12 cellular contexts compared by ENCODE assay signal in genomic region chr6:53263915-53264314, GRCh38.
DNase-seq lines count a peak whose midpoint lies in the region; ATAC-seq and TF ChIP-seq lines count a peak whose summit lies in the region.
"Had no signal": no experiment of that assay in that cellular context is flagged by ENCODE, and none has a peak within 500 bp of the region (broad histone marks: within the 10 kb centered on the region; RNA-seq: fewer than 3 reads in every experiment).

No MANE protein-coding gene starts in this region.

- H3K9me3 ChIP-seq in lower lobe of right lung, result no peaks in the 10 kb centered on the region
- no peaks in the 10 kb centered on the region for H3K9me3 ChIP-seq in BE2C
- H3K9me3 ChIP-seq: heart left ventricle had no signal

- peaks cover 80% of the 10 kb centered on the region for H3K36me3 Mint-ChIP-seq in stimulated activated naive CD8-positive, alpha-beta T cell treated with anti-CD3 and anti-CD28 coated beads, Interleukin-15, Interleukin-2, amounts not matched to agents 100 ng/mL and 50 ng/mL, for 24 hours (ENCODE audit: low read depth)

- TF ChIP-seq CTCF in astrocyte of the spinal cord (IDR thresholded peaks at IDR 0.05; ENCODE audit: low read depth, low read length) (no peak), lower lobe of right lung (IDR thresholded peaks at IDR 0.05) (no peak), BE2C (IDR thresholded peaks at IDR 0.05; ENCODE audit: low read depth, low read length) (no peak)

- H3K9me3 Mint-ChIP-seq in stimulated activated naive CD8-positive, alpha-beta T cell treated with anti-CD3 and anti-CD28 coated beads, Interleukin-15, Interleukin-2, amounts not matched to agents 100 ng/mL and 50 ng/mL, for 24 hours, result peaks cover 3% of the 10 kb centered on the region
- H3K9me3 Mint-ChIP-seq in stimulated activated naive CD8-positive, alpha-beta T cell treated with anti-CD3 and anti-CD28 coated beads, Interleukin-15, amount 100 ng/mL, for 72 hours, result no peaks in the 10 kb centered on the region

- no peaks in the 10 kb centered on the region for H3K4me1 ChIP-seq in lower lobe of right lung
- H3K4me1 ChIP-seq in BE2C, result no peaks in the 10 kb centered on the region

- no peak for DNase-seq in stimulated activated naive CD8-positive, alpha-beta T cell treated with anti-CD3 and anti-CD28 coated beads, Interleukin-15, amount 100 ng/mL, for 72 hours
- peak; percentile 24 for DNase-seq in astrocyte of the spinal cord (ENCODE audit: low read depth, low spot score)
- no peak for DNase-seq in lower lobe of right lung
- no peak for DNase-seq in BE2C
- no peak for DNase-seq in H4 (ENCODE audit: low spot score)
- DNase-seq: heart left ventricle; NCI-H1436; NCI-H82; stimulated activated CD8-positive, alpha-beta memory T cell treated with anti-CD3 and anti-CD28 coated beads, Interleukin-4, amount 100 ng/mL, for 48 hours had no signal

- H3K4me3 Mint-ChIP-seq in stimulated activated naive CD8-positive, alpha-beta T cell treated with anti-CD3 and anti-CD28 coated beads, Interleukin-15, Interleukin-2, amounts not matched to agents 100 ng/mL and 50 ng/mL, for 24 hours, result no peak overlapping the region
- no peak overlapping the region for H3K4me3 Mint-ChIP-seq in stimulated activated naive CD8-positive, alpha-beta T cell treated with anti-CD3 and anti-CD28 coated beads, Interleukin-15, amount 100 ng/mL, for 72 hours

- no peaks in the 10 kb centered on the region for H3K27me3 Mint-ChIP-seq in stimulated activated naive CD8-positive, alpha-beta T cell treated with anti-CD3 and anti-CD28 coated beads, Interleukin-15, Interleukin-2, amounts not matched to agents 100 ng/mL and 50 ng/mL, for 24 hours
- no peaks in the 10 kb centered on the region for H3K27me3 Mint-ChIP-seq in stimulated activated naive CD8-positive, alpha-beta T cell treated with anti-CD3 and anti-CD28 coated beads, Interleukin-15, amount 100 ng/mL, for 72 hours

- H3K27me3 ChIP-seq in lower lobe of right lung (ENCODE audit: low read depth) (no peaks in the 10 kb centered on the region), BE2C (no peaks in the 10 kb centered on the region)
- H3K27me3 ChIP-seq: heart left ventricle had no signal

- H3K4me3 ChIP-seq in astrocyte of the spinal cord (ENCODE audit: low read depth, low read length), result no peak overlapping the region
- H3K4me3 ChIP-seq in lower lobe of right lung, result no peak overlapping the region
- H3K4me3 ChIP-seq in BE2C (ENCODE audit: low read depth, low read length), result no peak overlapping the region
- H3K4me3 ChIP-seq: heart left ventricle had no signal

- intact Hi-C loops in lower lobe of right lung (cut with DNase I), result no loop called here

- H3K27ac ChIP-seq in lower lobe of right lung, result no peak overlapping the region

- no peak for ATAC-seq in stimulated activated naive CD8-positive, alpha-beta T cell treated with anti-CD3 and anti-CD28 coated beads, Interleukin-15, amount 100 ng/mL, for 72 hours
- ATAC-seq in lower lobe of right lung (peak; percentile 75 to 77), GM21528 (IDR thresholded peaks at IDR 0.05; ENCODE audit: low FRiP score, unreplicated experiment) (no peak), HG02885 (IDR thresholded peaks at IDR 0.05; ENCODE audit: poor library complexity, unreplicated experiment) (no peak)

- H3K36me3 ChIP-seq in lower lobe of right lung (peaks cover 67% of the 10 kb centered on the region), BE2C (peaks cover 54% of the 10 kb centered on the region)

- H3K4me1 Mint-ChIP-seq in stimulated activated naive CD8-positive, alpha-beta T cell treated with anti-CD3 and anti-CD28 coated beads, Interleukin-15, Interleukin-2, amounts not matched to agents 100 ng/mL and 50 ng/mL, for 24 hours (ENCODE audit: low read depth), result peaks cover 5% of the 10 kb centered on the region
- H3K4me1 Mint-ChIP-seq in stimulated activated naive CD8-positive, alpha-beta T cell treated with anti-CD3 and anti-CD28 coated beads, Interleukin-15, amount 100 ng/mL, for 72 hours, result peaks cover under 1% of the 10 kb centered on the region

- H3K27ac Mint-ChIP-seq in stimulated activated naive CD8-positive, alpha-beta T cell treated with anti-CD3 and anti-CD28 coated beads, Interleukin-15, Interleukin-2, amounts not matched to agents 100 ng/mL and 50 ng/mL, for 24 hours, result peak overlapping the region; percentile 18
- no peak overlapping the region for H3K27ac Mint-ChIP-seq in stimulated activated naive CD8-positive, alpha-beta T cell treated with anti-CD3 and anti-CD28 coated beads, Interleukin-15, amount 100 ng/mL, for 72 hours

- in situ Hi-C loops in astrocyte of the spinal cord (cut with HindIII; ENCODE audit: low sequenced_read_pairs), result no loop called here

Comparison
In these comparisons a context has a peak if more than half of its experiments do, and no peak if none do; other contexts are left out.
1. ATAC-seq: peak in lower lobe of right lung (2 of 2); none in stimulated activated naive CD8-positive, alpha-beta T cell treated with anti-CD3 and anti-CD28 coated beads, Interleukin-15, amount 100 ng/mL, for 72 hours (single experiment), GM21528 (single experiment) and HG02885 (single experiment).